In genomic region chr5:15528476-15528875, GRCh38 we compare ENCODE assay signal across 11 cellular contexts.
"Had no signal": no experiment of that assay in that cellular context is flagged by ENCODE, and none has a peak within 500 bp of the region (broad histone marks: within the 10 kb centered on the region; RNA-seq: fewer than 3 reads in every experiment).

No MANE protein-coding gene starts in this region.

- H3K36me3 ChIP-seq: HAP-1 had no signal

- H3K4me3 ChIP-seq: GM23248, GM23338, HAP-1 had no signal

- H3K9ac ChIP-seq: GM23248 had no signal

- H3K4me2 ChIP-seq: GM23338 had no signal

- H3K27ac ChIP-seq: GM23248 had no signal

- DNase-seq: GM23248, GOT3, H7, H9, HCEC 1CT, HFFc6 had no signal

- H3K9me3 Mint-ChIP-seq: GM23338, HFFc6 had no signal

- H3K4me3 Mint-ChIP-seq: GM23338, H9, HFFc6 had no signal

- FAIRE-seq: H1, H54 had no signal

- H3K27ac Mint-ChIP-seq: GM23338, H9, HFFc6 had no signal

- H2AFZ ChIP-seq: GM23248, GM23338 had no signal

- ATAC-seq: GM23338, HCT116 had no signal

- H3K9me3 ChIP-seq: HAP-1 had no signal

- H3K4me1 ChIP-seq: HAP-1 had no signal
